In the genomic region with DNA sequence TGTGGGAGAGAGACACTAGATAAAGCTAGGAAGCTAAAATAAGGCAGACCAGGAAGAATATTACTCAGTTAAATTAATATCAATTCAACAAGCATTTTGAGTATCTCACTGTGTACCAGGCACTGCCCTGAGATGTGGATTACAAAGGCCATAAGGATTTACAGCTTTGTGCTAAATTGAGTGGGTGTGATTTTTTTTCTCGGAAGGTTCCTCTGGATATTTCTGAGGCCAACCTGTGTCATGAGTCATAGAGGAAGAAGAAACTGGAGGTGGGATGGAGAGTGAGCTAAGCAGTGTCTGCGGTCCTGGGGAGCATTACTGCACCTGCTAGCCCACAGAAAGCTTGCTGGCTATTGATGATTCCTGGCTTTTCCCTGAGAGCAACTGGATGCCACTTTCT, we compare ENCODE assay signal across 24 cellular contexts.
A peak's percentile ranks its signal among the peaks of the same experiment; 100 is the strongest.
DNase-seq lines count a peak whose midpoint lies in the region; ATAC-seq and TF ChIP-seq lines count a peak whose summit lies in the region.
"Had no signal": no experiment of that assay in that cellular context is flagged by ENCODE, and none has a peak within 500 bp of the region (broad histone marks: within the 10 kb centered on the region; RNA-seq: fewer than 3 reads in every experiment).

No MANE protein-coding gene starts in this region.

- no peak overlapping the region for H2BK12ac ChIP-seq in trophoblast cell (ENCODE audit: low read length)

- POLR2A ChIA-PET in MCF 10A (lab: Yijun Ruan, JAX): interaction anchor here (0.8 kb wide), 1 partner anchor 13 kb away, joined by 3 read pairs; no protein-coding TSS in a partner anchor
- POLR2A ChIA-PET in activated CD4-positive, alpha-beta T cell treated with anti-CD3 and anti-CD28 coated beads for 36 hours (lab: Charles Lee): no interaction called here

- DNase-seq in MCF 10A (ENCODE audit: unreplicated experiment) (peak; percentile 34), breast epithelium (ENCODE audit: low spot score in 2 of 2) (no peak), hepatocyte (ENCODE audit: low spot score) (peak; percentile 16), trophoblast cell (no peak), WERI-Rb-1 (no peak)
- DNase-seq in activated T-cell treated with anti-CD3 and anti-CD28 coated beads, Interleukin-2, amount 50 U/mL, for 4 hours: no peak
- no peak for DNase-seq in activated CD4-positive, alpha-beta T cell treated with anti-CD3 and anti-CD28 coated beads for 36 hours
- DNase-seq: ACHN; Caco-2; CD4-positive, alpha-beta T cell; DMS 273 treated with DMSO at 0.1 percent for 48 hours; DMS79 treated with DMSO at 0.1 percent for 48 hours; GM23248; H9; KG1; NCI-H1092 treated with DMSO at 0.1 percent for 48 hours; NCI-H1436 treated with DMSO at 0.1 percent for 48 hours; NCI-H1930; NCI-H510A had no signal

- H3K27ac ChIP-seq in breast epithelium (no peak overlapping the region), hepatocyte (peak overlapping the region; percentile 16), trophoblast cell (ENCODE audit: low read depth, low read length) (no peak overlapping the region), WERI-Rb-1 (no peak overlapping the region)
- H3K27ac ChIP-seq: 22Rv1, BLaER1, GM23248 had no signal

- no peak overlapping the region for H3K18ac ChIP-seq in trophoblast cell (ENCODE audit: low read length)

- no peak overlapping the region for H3K23ac ChIP-seq in trophoblast cell (ENCODE audit: low read length)

- H3K9me3 Mint-ChIP-seq in MCF 10A (ENCODE audit: unreplicated experiment): no peaks in the 10 kb centered on the region
- H3K9me3 Mint-ChIP-seq in activated T-cell treated with anti-CD3 and anti-CD28 coated beads, Interleukin-2, amount 50 U/mL, for 4 hours: no peaks in the 10 kb centered on the region
- peaks cover 2% of the 10 kb centered on the region for H3K9me3 Mint-ChIP-seq in activated CD4-positive, alpha-beta T cell treated with anti-CD3 and anti-CD28 coated beads for 36 hours (ENCODE audit: low read depth)
- H3K9me3 Mint-ChIP-seq: CD4-positive, alpha-beta T cell; H9 had no signal

- WGBS in hepatocyte (ENCODE audit: low lambda C conversion rate, missing lambda C conversion rate): 80% methylated on average over 2 of the region's 2 CpGs
- no CpG with 5 or more reads among the region's 2 CpGs for WGBS in trophoblast cell (ENCODE audit: extremely low coverage, insufficient coverage, insufficient read length)

- H3K36me3 ChIP-seq in breast epithelium: no peaks in the 10 kb centered on the region
- no peaks in the 10 kb centered on the region for H3K36me3 ChIP-seq in hepatocyte (replicated peaks; ENCODE audit: insufficient read depth, low read depth)
- H3K36me3 ChIP-seq in trophoblast cell (ENCODE audit: control insufficient read depth in 1 of 2, insufficient read depth in 2 of 2, low read length in 2 of 2): no peaks in the 10 kb centered on the region
- H3K36me3 ChIP-seq in WERI-Rb-1: no peaks in the 10 kb centered on the region
- H3K36me3 ChIP-seq: BLaER1 had no signal

- H2BK5ac ChIP-seq in trophoblast cell (ENCODE audit: low read depth, low read length, poor library complexity): no peak overlapping the region

- H3K14ac ChIP-seq in trophoblast cell (ENCODE audit: low read length): no peak overlapping the region

- H3K27me3 Mint-ChIP-seq in MCF 10A (ENCODE audit: insufficient read depth, unreplicated experiment): no peaks in the 10 kb centered on the region
- no peaks in the 10 kb centered on the region for H3K27me3 Mint-ChIP-seq in activated T-cell treated with anti-CD3 and anti-CD28 coated beads, Interleukin-2, amount 50 U/mL, for 4 hours (ENCODE audit: low read depth)
- H3K27me3 Mint-ChIP-seq in activated CD4-positive, alpha-beta T cell treated with anti-CD3 and anti-CD28 coated beads for 36 hours: peaks cover 6% of the 10 kb centered on the region

- peak overlapping the region; percentile 60 for H2BK120ac ChIP-seq in trophoblast cell (ENCODE audit: insufficient read depth, low read length, poor library complexity)

- CTCF ChIA-PET in MCF 10A (lab: Yijun Ruan, JAX): interaction anchor here (0.9 kb wide), 1 partner anchor 1160 kb away, joined by 4 read pairs; no protein-coding TSS in a partner anchor
- CTCF ChIA-PET in activated CD4-positive, alpha-beta T cell treated with anti-CD3 and anti-CD28 coated beads for 36 hours (lab: Charles Lee): interaction anchor here (0.6 kb wide), 1 partner anchor 21 kb away, joined by 4 read pairs; no protein-coding TSS in a partner anchor

- H3K27me3 ChIP-seq in breast epithelium (no peaks in the 10 kb centered on the region), hepatocyte (no peaks in the 10 kb centered on the region), trophoblast cell (ENCODE audit: insufficient read depth, low read length) (no peaks in the 10 kb centered on the region), WERI-Rb-1 (ENCODE audit: insufficient read depth, low read depth, severe bottlenecking) (no peaks in the 10 kb centered on the region)
- H3K27me3 ChIP-seq: BLaER1 had no signal

- no peak for TF ChIP-seq CTCF in MCF 10A (IDR thresholded peaks at IDR 0.05; ENCODE audit: unreplicated experiment)
- TF ChIP-seq CTCF in breast epithelium (IDR thresholded peaks at IDR 0.05): no peak
- no peak for TF ChIP-seq CTCF in hepatocyte (IDR thresholded peaks at IDR 0.05; ENCODE audit: poor library complexity)
- no peak for TF ChIP-seq CTCF in WERI-Rb-1 (IDR thresholded peaks at IDR 0.05; ENCODE audit: low read depth, low read length)

- no peaks in the 10 kb centered on the region for H3K9me2 ChIP-seq in hepatocyte (replicated peaks; ENCODE audit: insufficient read depth)

- no TSS peak for BruUV-seq in MCF 10A (replicated peaks; lab: Mats Ljungman, UMichigan)

- no peak overlapping the region for H4K8ac ChIP-seq in trophoblast cell (ENCODE audit: low read depth, low read length)

- ATAC-seq in activated T-cell treated with anti-CD3 and anti-CD28 coated beads, Interleukin-2, amount 50 U/mL, for 4 hours: no peak
- no peak for ATAC-seq in activated CD4-positive, alpha-beta T cell treated with anti-CD3 and anti-CD28 coated beads for 36 hours
- no peak for ATAC-seq in HG03439 (IDR thresholded peaks at IDR 0.05; ENCODE audit: unreplicated experiment)
- ATAC-seq: GM12878, Panc1 had no signal

- H3K4me3 Mint-ChIP-seq in MCF 10A (ENCODE audit: unreplicated experiment): no peak overlapping the region
- H3K4me3 Mint-ChIP-seq in activated T-cell treated with anti-CD3 and anti-CD28 coated beads, Interleukin-2, amount 50 U/mL, for 4 hours: no peak overlapping the region
- H3K4me3 Mint-ChIP-seq in activated CD4-positive, alpha-beta T cell treated with anti-CD3 and anti-CD28 coated beads for 36 hours: no peak overlapping the region
- H3K4me3 Mint-ChIP-seq: CD4-positive, alpha-beta T cell; H9 had no signal

- TF ChIP-seq POLR2A in breast epithelium (IDR thresholded peaks at IDR 0.05): no peak

- H2AFZ ChIP-seq in hepatocyte (no peak overlapping the region), trophoblast cell (ENCODE audit: insufficient read depth, low read length, poor library complexity) (no peak overlapping the region)
- H2AFZ ChIP-seq: GM23248 had no signal

- no peak overlapping the region for H3K9ac ChIP-seq in trophoblast cell (ENCODE audit: low read length)
- H3K9ac ChIP-seq: BLaER1, GM23248 had no signal

- no peaks in the 10 kb centered on the region for H3K79me1 ChIP-seq in trophoblast cell (ENCODE audit: low read length)

- intact Hi-C loops in MCF 10A (cut with micrococcal nuclease): no loop called here
- intact Hi-C loops in breast epithelium (cut with DNase I; ENCODE audit: low total_unique reads): no loop called here
- intact Hi-C loops in activated CD4-positive, alpha-beta T cell treated with anti-CD3 and anti-CD28 coated beads for 36 hours (cut with DNase I, micrococcal nuclease): no loop called here

- no peaks in the 10 kb centered on the region for H4K20me1 ChIP-seq in hepatocyte (ENCODE audit: insufficient read depth, poor library complexity, severe bottlenecking)
- H4K20me1 ChIP-seq: BLaER1 had no signal

- peaks cover 19% of the 10 kb centered on the region for H3K4me1 Mint-ChIP-seq in MCF 10A (ENCODE audit: insufficient read depth, unreplicated experiment)
- no peaks in the 10 kb centered on the region for H3K4me1 Mint-ChIP-seq in activated T-cell treated with anti-CD3 and anti-CD28 coated beads, Interleukin-2, amount 50 U/mL, for 4 hours (ENCODE audit: low read depth)
- peaks cover 4% of the 10 kb centered on the region for H3K4me1 Mint-ChIP-seq in activated CD4-positive, alpha-beta T cell treated with anti-CD3 and anti-CD28 coated beads for 36 hours

- H3K4ac ChIP-seq in trophoblast cell (ENCODE audit: low read depth, low read length): no peak overlapping the region

- H3K4me2 ChIP-seq in hepatocyte: no peak overlapping the region
- H3K4me2 ChIP-seq in trophoblast cell (ENCODE audit: low read length): no peak overlapping the region
- H3K4me2 ChIP-seq: BLaER1 had no signal

- no peak overlapping the region for H4K91ac ChIP-seq in trophoblast cell (ENCODE audit: low read depth, low read length)

- H3K79me2 ChIP-seq in hepatocyte: no peaks in the 10 kb centered on the region
- H3K79me2 ChIP-seq in trophoblast cell (ENCODE audit: control insufficient read depth, insufficient read depth, low read length, poor library complexity): no peaks in the 10 kb centered on the region

- H2AK5ac ChIP-seq in trophoblast cell (ENCODE audit: low read length): no peak overlapping the region

- H3K4me3 ChIP-seq in breast epithelium: no peak overlapping the region
- H3K4me3 ChIP-seq in hepatocyte: no peak overlapping the region
- H3K4me3 ChIP-seq in trophoblast cell (ENCODE audit: low read depth, low read length): no peak overlapping the region
- no peak overlapping the region for H3K4me3 ChIP-seq in WERI-Rb-1 (ENCODE audit: low read depth, low read length)
- H3K4me3 ChIP-seq: BLaER1, GM12878, GM23248 had no signal

- H4K12ac ChIP-seq in trophoblast cell (ENCODE audit: low read depth, low read length): no peak overlapping the region

- no peaks in the 10 kb centered on the region for H3K9me3 ChIP-seq in breast epithelium
- no peaks in the 10 kb centered on the region for H3K9me3 ChIP-seq in hepatocyte (ENCODE audit: low read depth)
- no peaks in the 10 kb centered on the region for H3K9me3 ChIP-seq in trophoblast cell (ENCODE audit: insufficient read depth, low read depth, low read length)
- no peaks in the 10 kb centered on the region for H3K9me3 ChIP-seq in WERI-Rb-1 (ENCODE audit: severe bottlenecking)
- H3K9me3 ChIP-seq: Caco-2 had no signal

- H3K4me1 ChIP-seq in breast epithelium (no peaks in the 10 kb centered on the region), hepatocyte (ENCODE audit: insufficient read depth) (no peaks in the 10 kb centered on the region), trophoblast cell (ENCODE audit: control insufficient read depth in 1 of 2, insufficient read depth in 2 of 2, low read length in 2 of 2) (no peaks in the 10 kb centered on the region)
- H3K4me1 ChIP-seq: Caco-2 had no signal

- H3K27ac Mint-ChIP-seq in MCF 10A (ENCODE audit: low read depth, unreplicated experiment): no peak overlapping the region
- H3K27ac Mint-ChIP-seq in activated CD4-positive, alpha-beta T cell treated with anti-CD3 and anti-CD28 coated beads for 36 hours: no peak overlapping the region
- H3K27ac Mint-ChIP-seq: CD4-positive, alpha-beta T cell; H9 had no signal

- H3K36me3 Mint-ChIP-seq in MCF 10A (ENCODE audit: insufficient read depth, unreplicated experiment): no peaks in the 10 kb centered on the region
- no peaks in the 10 kb centered on the region for H3K36me3 Mint-ChIP-seq in activated T-cell treated with anti-CD3 and anti-CD28 coated beads, Interleukin-2, amount 50 U/mL, for 4 hours (ENCODE audit: insufficient read depth)
- no peaks in the 10 kb centered on the region for H3K36me3 Mint-ChIP-seq in activated CD4-positive, alpha-beta T cell treated with anti-CD3 and anti-CD28 coated beads for 36 hours (ENCODE audit: low read depth)

Comparison
In these comparisons a context has a peak if more than half of its experiments do, and no peak if none do; other contexts are left out.
1. DNase-seq: peak in MCF 10A (single experiment) and hepatocyte (single experiment); none in breast epithelium (0 of 2), trophoblast cell (0 of 2), WERI-Rb-1 (single experiment), activated T-cell treated with anti-CD3 and anti-CD28 coated beads, Interleukin-2, amount 50 U/mL, for 4 hours (single experiment) and activated CD4-positive, alpha-beta T cell treated with anti-CD3 and anti-CD28 coated beads for 36 hours (single experiment).